ENCODE assay signal across 22 cellular contexts in the genomic region with DNA sequence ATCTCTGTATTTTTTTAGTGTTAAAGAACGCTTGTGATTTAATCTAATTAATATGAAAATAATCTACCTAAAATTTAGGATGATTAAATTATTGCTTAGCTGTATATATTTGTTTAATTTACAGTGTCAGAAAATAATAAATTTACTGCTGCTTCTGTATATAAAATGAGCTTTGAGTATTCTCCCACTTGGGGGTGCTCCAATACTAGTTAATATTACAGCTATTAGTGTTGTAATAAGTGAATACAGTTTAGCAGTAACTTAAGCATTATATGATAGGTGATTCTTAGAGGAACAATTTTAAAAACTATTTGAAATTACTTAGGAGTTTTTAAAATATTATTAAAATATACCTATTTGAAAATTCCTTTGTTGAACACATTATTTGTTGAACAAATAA.
DNase-seq lines count a peak whose midpoint lies in the region; ATAC-seq, FAIRE-seq and TF ChIP-seq lines count a peak whose summit lies in the region.
"Had no signal": no experiment of that assay in that cellular context is flagged by ENCODE, and none has a peak within 500 bp of the region (broad histone marks: within the 10 kb centered on the region; RNA-seq: fewer than 3 reads in every experiment).

No MANE protein-coding gene starts in this region.

- peak; percentile 45 for FAIRE-seq in frontal cortex (lab: Jason Lieb, UNC)

- H3K36me3 ChIP-seq in breast epithelium (no peaks in the 10 kb centered on the region), RWPE2 (ENCODE audit: low read depth) (peaks cover 97% of the 10 kb centered on the region), brain microvascular endothelial cell (replicated peaks) (peaks cover 14% of the 10 kb centered on the region), body of pancreas (replicated peaks in 1 of 2; ENCODE audit: insufficient read depth in 1 of 2, low read depth in 2 of 2) (peaks cover 0 to 11% of the 10 kb centered on the region in 2 donors)

- CTCF ChIA-PET in MCF 10A (lab: Yijun Ruan, JAX): interaction anchor here (0.7 to 5.0 kb wide), 3 partner anchors 10 to 18 kb away, joined by 3 to 46 read pairs (median 20); no protein-coding TSS in a partner anchor

- ATAC-seq in RWPE2 (ENCODE audit: low read depth): no peak
- no peak for ATAC-seq in body of pancreas
- ATAC-seq: activated naive CD8-positive, alpha-beta T cell treated with anti-CD3 and anti-CD28 coated beads, Interleukin-2, amount 50 U/mL, for 24 hours; activated T-helper 17 cell treated with anti-CD3 and anti-CD28 coated beads, Interleukin-2, amount 50 U/mL, for 72 hours; CD8-positive, alpha-beta T cell; Panc1 had no signal

- POLR2A ChIA-PET in MCF 10A (lab: Yijun Ruan, JAX): interaction anchor here (1.2 kb wide), 1 partner anchor 177 kb away, joined by 3 read pairs; no protein-coding TSS in a partner anchor

- H3K27ac ChIP-seq in breast epithelium: no peak overlapping the region
- H3K27ac ChIP-seq in RWPE2 (ENCODE audit: poor library complexity, severe bottlenecking): no peak overlapping the region
- H3K27ac ChIP-seq in brain microvascular endothelial cell: no peak overlapping the region
- H3K27ac ChIP-seq in body of pancreas: no peak overlapping the region
- H3K27ac ChIP-seq: neural progenitor cell, right atrium auricular region, thyroid gland had no signal

- H3K27me3 ChIP-seq in breast epithelium: no peaks in the 10 kb centered on the region
- H3K27me3 ChIP-seq in RWPE2 (ENCODE audit: insufficient read depth, poor library complexity, severe bottlenecking): no peaks in the 10 kb centered on the region
- no peaks in the 10 kb centered on the region for H3K27me3 ChIP-seq in brain microvascular endothelial cell (replicated peaks)
- no peaks in the 10 kb centered on the region for H3K27me3 ChIP-seq in body of pancreas
- H3K27me3 ChIP-seq: neural progenitor cell, right atrium auricular region, thyroid gland had no signal

- H3K36me3 Mint-ChIP-seq in MCF 10A (ENCODE audit: insufficient read depth, unreplicated experiment): peaks cover 69% of the 10 kb centered on the region

- no peak overlapping the region for H3K4me3 ChIP-seq in breast epithelium
- H3K4me3 ChIP-seq in RWPE2 (ENCODE audit: severe bottlenecking): no peak overlapping the region
- no peak overlapping the region for H3K4me3 ChIP-seq in brain microvascular endothelial cell (ENCODE audit: low read depth, low read length)
- H3K4me3 ChIP-seq in body of pancreas: no peak overlapping the region
- H3K4me3 ChIP-seq: neural progenitor cell, right atrium auricular region, thyroid gland had no signal

- 60 to 73% methylated on average over 1 of the region's 1 CpG for WGBS in body of pancreas, 2 donors

- H3K9me3 Mint-ChIP-seq in MCF 10A (ENCODE audit: unreplicated experiment): no peaks in the 10 kb centered on the region
- H3K9me3 Mint-ChIP-seq: activated naive CD8-positive, alpha-beta T cell treated with anti-CD3 and anti-CD28 coated beads, Interleukin-2, amount 50 U/mL, for 24 hours; activated T-helper 17 cell treated with anti-CD3 and anti-CD28 coated beads, Interleukin-2, amount 50 U/mL, for 72 hours; CD8-positive, alpha-beta T cell; H9; mesothelial cell of epicardium; neural progenitor cell had no signal

- TF ChIP-seq CTCF in MCF 10A (IDR thresholded peaks at IDR 0.05; ENCODE audit: unreplicated experiment) (no peak), breast epithelium (IDR thresholded peaks at IDR 0.05) (no peak), RWPE2 (IDR thresholded peaks at IDR 0.05; ENCODE audit: poor library complexity, severe bottlenecking) (peak; percentile 40), brain microvascular endothelial cell (IDR thresholded peaks at IDR 0.05; ENCODE audit: low read depth, low read length, missing control alignments) (no peak), body of pancreas (IDR thresholded peaks at IDR 0.05) (peak in 2 of 7 experiments; percentile 12 to 26)

- H3K27me3 Mint-ChIP-seq in MCF 10A (ENCODE audit: insufficient read depth, unreplicated experiment): no peaks in the 10 kb centered on the region
- H3K27me3 Mint-ChIP-seq: activated naive CD8-positive, alpha-beta T cell treated with anti-CD3 and anti-CD28 coated beads, Interleukin-2, amount 50 U/mL, for 24 hours; activated T-helper 17 cell treated with anti-CD3 and anti-CD28 coated beads, Interleukin-2, amount 50 U/mL, for 72 hours had no signal

- no peak for DNase-seq in MCF 10A (ENCODE audit: unreplicated experiment)
- no peak for DNase-seq in breast epithelium (ENCODE audit: low spot score in 2 of 2)
- no peak for DNase-seq in RWPE2 (ENCODE audit: low spot score)
- DNase-seq in frontal cortex (ENCODE audit: low spot score in 2 of 2): no peak
- DNase-seq in NOMO-1 (lab: John Stamatoyannopoulos, UW; ENCODE audit: unreplicated experiment in 2 of 2): no peak
- no peak for DNase-seq in brain microvascular endothelial cell
- no peak for DNase-seq in COLO668 (lab: John Stamatoyannopoulos, UW; ENCODE audit: unreplicated experiment)
- DNase-seq in body of pancreas: no peak
- DNase-seq: activated naive CD8-positive, alpha-beta T cell treated with anti-CD3 and anti-CD28 coated beads, Interleukin-2, amount 50 U/mL, for 24 hours; CD8-positive, alpha-beta T cell; EL; H9; NCI-H1048; NCI-H2107; NCI-H82; stimulated activated naive CD4-positive, alpha-beta T cell; thyroid gland had no signal

- H3K27ac Mint-ChIP-seq in MCF 10A (ENCODE audit: low read depth, unreplicated experiment): peak overlapping the region; percentile 67
- H3K27ac Mint-ChIP-seq: activated T-helper 17 cell treated with anti-CD3 and anti-CD28 coated beads, Interleukin-2, amount 50 U/mL, for 72 hours; mesothelial cell of epicardium; neural progenitor cell had no signal

- H3K9me3 ChIP-seq in breast epithelium: no peaks in the 10 kb centered on the region
- H3K9me3 ChIP-seq in RWPE2 (ENCODE audit: severe bottlenecking): no peaks in the 10 kb centered on the region
- no peaks in the 10 kb centered on the region for H3K9me3 ChIP-seq in body of pancreas
- H3K9me3 ChIP-seq: right atrium auricular region, thyroid gland had no signal

- H3K4me1 ChIP-seq in breast epithelium: no peaks in the 10 kb centered on the region
- no peaks in the 10 kb centered on the region for H3K4me1 ChIP-seq in RWPE2 (ENCODE audit: insufficient read depth, poor library complexity, severe bottlenecking)
- no peaks in the 10 kb centered on the region for H3K4me1 ChIP-seq in body of pancreas
- H3K4me1 ChIP-seq: neural progenitor cell, right atrium auricular region, thyroid gland had no signal

- no peaks in the 10 kb centered on the region for H3K4me1 Mint-ChIP-seq in MCF 10A (ENCODE audit: insufficient read depth, unreplicated experiment)
- H3K4me1 Mint-ChIP-seq: activated naive CD8-positive, alpha-beta T cell treated with anti-CD3 and anti-CD28 coated beads, Interleukin-2, amount 50 U/mL, for 24 hours; activated T-helper 17 cell treated with anti-CD3 and anti-CD28 coated beads, Interleukin-2, amount 50 U/mL, for 72 hours; H9; neural progenitor cell had no signal

- no peak for TF ChIP-seq POLR2A in breast epithelium (IDR thresholded peaks at IDR 0.05)
- TF ChIP-seq POLR2A in body of pancreas (IDR thresholded peaks at IDR 0.05): no peak

- in situ Hi-C loops in brain microvascular endothelial cell (cut with HindIII; ENCODE audit: low pct_ligation_motif_present, low sequenced_read_pairs): no loop called here

- no TSS peak for BruUV-seq in MCF 10A (replicated peaks; lab: Mats Ljungman, UMichigan)

- intact Hi-C loops in MCF 10A (cut with micrococcal nuclease): no loop called here
- intact Hi-C loops in breast epithelium (cut with DNase I; ENCODE audit: low total_unique reads): no loop called here
- intact Hi-C loops in body of pancreas (cut with DNase I): no loop called here

- H3K4me3 Mint-ChIP-seq in MCF 10A (ENCODE audit: unreplicated experiment): no peak overlapping the region
- H3K4me3 Mint-ChIP-seq: activated naive CD8-positive, alpha-beta T cell treated with anti-CD3 and anti-CD28 coated beads, Interleukin-2, amount 50 U/mL, for 24 hours; activated T-helper 17 cell treated with anti-CD3 and anti-CD28 coated beads, Interleukin-2, amount 50 U/mL, for 72 hours; CD8-positive, alpha-beta T cell; H9; mesothelial cell of epicardium; neural progenitor cell had no signal
